ENCODE assay signal across 1 cellular context in genomic region chr1:67432745-67433144, GRCh38.
TF ChIP-seq lines count a peak whose summit lies in the region.

No MANE protein-coding gene starts in this region.

TF ChIP-seq in K562, 482 proteins besides CTCF, POLR2A, EP300 and RAD21 (continued from another document):
- TF ChIP-seq PKNOX1 (IDR thresholded peaks at IDR 0.05) (peak; percentile 67), CBFA2T3 (IDR thresholded peaks at IDR 0.05) (no peak), NR4A1 (CRISPR knock-in tag; IDR thresholded peaks at IDR 0.05) (no peak), NR4A1 (tag; IDR thresholded peaks at IDR 0.05) (no peak), RNF2 (IDR thresholded peaks at IDR 0.05) (no peak), NBN (IDR thresholded peaks at IDR 0.05; ENCODE audit: low read depth) (no peak), SIN3A (IDR thresholded peaks at IDR 0.05; ENCODE audit: borderline replicate concordance in 2 of 2, control insufficient read depth in 1 of 2, low read depth in 2 of 2, low read length in 2 of 2) (no peak), GTF3C2 (IDR thresholded peaks at IDR 0.05; ENCODE audit: borderline replicate concordance, extremely low read depth, insufficient read length) (no peak), ZNF143 (CRISPR knock-in tag; IDR thresholded peaks at IDR 0.05) (no peak), RBFOX2 (IDR thresholded peaks at IDR 0.05; ENCODE audit: low read depth, low read length) (no peak), ZNF77 (CRISPR knock-in tag; IDR thresholded peaks at IDR 0.05) (no peak), SMARCB1 (IDR thresholded peaks at IDR 0.05; ENCODE audit: insufficient read length, low read depth) (no peak), ZNF766 (CRISPR knock-in tag; conservative IDR thresholded peaks at IDR 0.05) (no peak), VEZF1 (CRISPR knock-in tag; IDR thresholded peaks at IDR 0.05) (no peak), ZNF561 (CRISPR knock-in tag; conservative IDR thresholded peaks at IDR 0.05) (no peak), MEIS2 (IDR thresholded peaks at IDR 0.05; ENCODE audit: partially characterized antibody) (peak; percentile 73), ZFP91 (CRISPR knock-in tag; IDR thresholded peaks at IDR 0.05) (no peak), POLR2AphosphoS2 (IDR thresholded peaks at IDR 0.05; ENCODE audit: low read length) (no peak), TCF15 (CRISPR knock-in tag; IDR thresholded peaks at IDR 0.05) (no peak), TEAD4 (IDR thresholded peaks at IDR 0.05; ENCODE audit: low read length) (no peak), TEAD4 (CRISPR knock-in tag; IDR thresholded peaks at IDR 0.05; ENCODE audit: borderline replicate concordance) (no peak), USF1 (CRISPR knock-in tag; IDR thresholded peaks at IDR 0.05) (no peak), PBX2 (CRISPR knock-in tag; IDR thresholded peaks at IDR 0.05; ENCODE audit: low read depth) (no peak), PBX2 (tag; conservative IDR thresholded peaks at IDR 0.05; ENCODE audit: low read depth) (peak; percentile 64; the same call in 1 of the 2 replicates), PPARD (CRISPR knock-in tag; IDR thresholded peaks at IDR 0.05) (no peak), SP2 (IDR thresholded peaks at IDR 0.05; ENCODE audit: extremely low read depth, low read depth, low read length, poor library complexity, severe bottlenecking) (no peak), NR0B1 (IDR thresholded peaks at IDR 0.05; ENCODE audit: partially characterized antibody) (no peak), CHD4 (IDR thresholded peaks at IDR 0.05; ENCODE audit: insufficient read depth, insufficient replicate concordance, low read depth, low read length, poor library complexity, severe bottlenecking) (no peak), RFX5 (IDR thresholded peaks at IDR 0.05; ENCODE audit: low read depth, low read length) (no peak), RBM39 (optimal IDR thresholded peaks at IDR 0.05; ENCODE audit: low read depth, low read length) (no peak), E2F6 (IDR thresholded peaks at IDR 0.05; ENCODE audit: borderline replicate concordance in 1 of 2, extremely low read depth in 1 of 2, insufficient read depth in 1 of 2, insufficient read length in 1 of 2, low read depth in 1 of 2, low read length in 1 of 2, poor library complexity in 1 of 2, severe bottlenecking in 1 of 2) (no peak)
